Comparison of ENCODE assay signal across 8 cellular contexts in the genomic region with DNA sequence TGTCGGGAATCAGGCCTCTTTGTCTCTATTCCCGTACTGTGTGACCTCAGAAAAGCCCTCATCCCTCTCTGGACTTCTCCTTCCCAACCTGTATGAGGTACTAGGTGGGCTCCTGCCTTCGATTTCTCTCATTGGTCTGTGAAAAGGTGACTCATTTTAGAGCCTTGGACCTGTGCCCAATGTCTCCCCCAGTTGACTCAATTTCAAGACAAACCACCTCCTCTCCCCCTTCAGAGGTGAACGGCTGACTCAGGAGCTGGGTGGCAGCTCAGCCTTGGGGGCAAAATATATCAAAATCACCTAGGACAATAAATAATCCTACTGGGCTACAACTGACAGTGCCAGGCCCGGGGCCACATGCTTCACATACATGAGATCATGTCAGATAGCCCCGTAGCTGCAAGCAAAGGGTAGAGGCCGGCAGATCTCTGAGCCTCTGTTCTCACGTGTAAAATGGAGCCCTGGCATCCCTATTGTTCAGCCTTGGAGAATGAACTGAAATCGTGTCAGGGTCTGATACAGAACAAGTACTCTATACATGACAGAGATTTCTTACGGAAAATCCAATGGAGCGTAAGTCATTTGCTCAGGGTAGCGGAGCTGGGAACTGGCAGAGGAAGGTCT. TPM values are rescaled to one million over a fixed set of nuclear protein-coding genes. Genes with fewer than 3 reads are reported as not detected.
DNase-seq lines count a peak whose midpoint lies in the region; ATAC-seq and TF ChIP-seq lines count a peak whose summit lies in the region.

No MANE protein-coding gene starts in this region.

- ATAC-seq in foreskin keratinocyte = peak; percentile 52
- no peak for ATAC-seq in HG03196 (IDR thresholded peaks at IDR 0.05; ENCODE audit: unreplicated experiment)

- peak overlapping the region; percentile 100 for H3K27ac ChIP-seq in foreskin keratinocyte
- H3K27ac ChIP-seq in vagina = peak overlapping the region; percentile 99

- peak; percentile 92 for DNase-seq in EL
- peak; percentile 42 for DNase-seq in NCI-H2196 (lab: John Stamatoyannopoulos, UW; ENCODE audit: unreplicated experiment)
- peak; percentile 43 for DNase-seq in activated T-helper 1 cell treated with Interleukin-2 at 50 U/mL for 16 hours (ENCODE audit: low read depth)
- DNase-seq in foreskin keratinocyte = peak; percentile 99
- peak; percentile 61 for DNase-seq in putamen (ENCODE audit: low spot score)
- peak in 1 of 2 donors; percentile 91 for DNase-seq in vagina (ENCODE audit: extremely low spot score in 2 of 2)
- no peak for DNase-seq in HuH-7.5 (ENCODE audit: low spot score)

- H3K36me3 ChIP-seq in vagina = peaks cover 0 to 15% of the 10 kb centered on the region in 2 donors

- H3K9me3 ChIP-seq in vagina = no peaks in the 10 kb centered on the region

- no peaks in the 10 kb centered on the region for H3K27me3 ChIP-seq in foreskin keratinocyte
- no peaks in the 10 kb centered on the region for H3K27me3 ChIP-seq in vagina

- peak overlapping the region; percentile 63 to 92 for H3K4me3 ChIP-seq in vagina

- TF ChIP-seq CTCF in foreskin keratinocyte (conservative IDR thresholded peaks at IDR 0.05) = no peak
- TF ChIP-seq CTCF in vagina (IDR thresholded peaks at IDR 0.05) = peak in 1 of 3 experiments; percentile 7

- H3K4me1 ChIP-seq in foreskin keratinocyte = no peaks in the 10 kb centered on the region
- peaks cover 69% of the 10 kb centered on the region for H3K4me1 ChIP-seq in vagina

- intact Hi-C loops in vagina (cut with DNase I) = loop anchor here (5.0 kb wide), 1 partner anchor 81 kb away; a partner anchor contains a TSS

- TF ChIP-seq POLR2A in vagina (IDR thresholded peaks at IDR 0.05) = no peak

RNA-seq across cellular contexts. Expression of a gene that starts 0.5 kb away (rescaled TPM):
- total RNA-seq in foreskin keratinocyte (20.6 and 24.9 TPM in 2 replicates), vagina (51.1 TPM)
- polyA plus RNA-seq in foreskin keratinocyte = 22.9 and 25.9 TPM in 2 replicates

RNA-seq across cellular contexts. Expression of a gene that starts 0.8 kb away (rescaled TPM):
- total RNA-seq in foreskin keratinocyte (24.1 and 35.7 TPM in 2 replicates), vagina (92.6 TPM)
- 20.7 and 30.5 TPM in 2 replicates for polyA plus RNA-seq in foreskin keratinocyte

RNA-seq across cellular contexts. Expression of a gene that starts 25.7 kb away (rescaled TPM):
- total RNA-seq in foreskin keratinocyte (10.5 and 12.9 TPM in 2 replicates), vagina (66.0 TPM)
- 8.5 and 10.2 TPM in 2 replicates for polyA plus RNA-seq in foreskin keratinocyte

RNA-seq across cellular contexts. Expression of a gene that starts 34.1 kb away (rescaled TPM):
- 2.1 and 2.5 TPM in 2 replicates for total RNA-seq in foreskin keratinocyte
- 4.1 and 4.9 TPM in 2 replicates for polyA plus RNA-seq in foreskin keratinocyte
- 2.2 TPM for total RNA-seq in vagina

RNA-seq across cellular contexts. Expression of a gene that starts 34.9 kb away (rescaled TPM):
- total RNA-seq in foreskin keratinocyte = 104 and 129 TPM in 2 replicates
- polyA plus RNA-seq in foreskin keratinocyte = 121 and 130 TPM in 2 replicates
- total RNA-seq in vagina = 72.7 TPM
